In genomic region chr7:953547-954327, GRCh38 we compare ENCODE assay signal across 8 cellular contexts. TPM values are rescaled to one million over a fixed set of nuclear protein-coding genes. Genes with fewer than 3 reads are reported as not detected.
DNase-seq lines count a peak whose midpoint lies in the region; TF ChIP-seq lines count a peak whose summit lies in the region.

No MANE protein-coding gene starts in this region.

- TF ChIP-seq POLR2A in prostate gland (IDR thresholded peaks at IDR 0.05), result peak; percentile 21

- H3K27me3 Mint-ChIP-seq in activated naive CD4-positive, alpha-beta T cell treated with anti-CD3 and anti-CD28 coated beads for 36 hours (ENCODE audit: low read depth), result peaks cover 7% of the 10 kb centered on the region

- CTCF ChIA-PET in activated naive CD4-positive, alpha-beta T cell treated with anti-CD3 and anti-CD28 coated beads for 36 hours (lab: Charles Lee), result interaction anchor here (0.6 to 1.6 kb wide), 5 partner anchors 9 to 90 kb away, joined by 3 to 7 read pairs (median 4); no protein-coding TSS in a partner anchor

- peak overlapping the region; percentile 67 for H3K4me3 ChIP-seq in HUES6 (ENCODE audit: low read depth, low read length)
- H3K4me3 ChIP-seq in prostate gland, result peak overlapping the region; percentile 40 to 44

- no peaks in the 10 kb centered on the region for H3K36me3 Mint-ChIP-seq in activated naive CD4-positive, alpha-beta T cell treated with anti-CD3 and anti-CD28 coated beads for 36 hours (ENCODE audit: low read depth)

- intact Hi-C loops in activated naive CD4-positive, alpha-beta T cell treated with anti-CD3 and anti-CD28 coated beads for 36 hours (cut with micrococcal nuclease), result loop anchor here (1.0 kb wide), 2 partner anchors 45 to 167 kb away; no protein-coding TSS in a partner anchor
- intact Hi-C loops in prostate gland (cut with DNase I), result no loop called here

- no peak overlapping the region for H3K27ac Mint-ChIP-seq in activated naive CD4-positive, alpha-beta T cell treated with anti-CD3 and anti-CD28 coated beads for 36 hours

- H3K9me3 Mint-ChIP-seq in activated naive CD4-positive, alpha-beta T cell treated with anti-CD3 and anti-CD28 coated beads for 36 hours, result no peaks in the 10 kb centered on the region

- H3K9me3 ChIP-seq in HUES6 (ENCODE audit: control insufficient read depth, insufficient read depth, low read depth, low read length), result no peaks in the 10 kb centered on the region
- H3K9me3 ChIP-seq in prostate gland, result no peaks in the 10 kb centered on the region

- no peak overlapping the region for H3K9ac ChIP-seq in HUES6 (ENCODE audit: low read length)

- WGBS in prostate gland, result 1% methylated on average over 31 of the region's 78 CpGs

- TF ChIP-seq CTCF in prostate gland (IDR thresholded peaks at IDR 0.05), result peak in 1 of 4 experiments; percentile 9

- H3K4me3 Mint-ChIP-seq in activated naive CD4-positive, alpha-beta T cell treated with anti-CD3 and anti-CD28 coated beads for 36 hours, result peak overlapping the region; percentile 49

- H3K27me3 ChIP-seq in HUES6 (ENCODE audit: control insufficient read depth, insufficient read depth, low read length) (peaks cover 33% of the 10 kb centered on the region), prostate gland (replicated peaks; ENCODE audit: insufficient read depth) (no peaks in the 10 kb centered on the region)

- no peaks in the 10 kb centered on the region for H3K4me1 Mint-ChIP-seq in activated naive CD4-positive, alpha-beta T cell treated with anti-CD3 and anti-CD28 coated beads for 36 hours (ENCODE audit: low read depth)

- H3K4me1 ChIP-seq in HUES6 (ENCODE audit: control insufficient read depth, insufficient read depth, low read length) (peaks cover 7% of the 10 kb centered on the region), prostate gland (replicated peaks) (peaks cover 8% of the 10 kb centered on the region)

- H3K36me3 ChIP-seq in HUES6 (ENCODE audit: control insufficient read depth, insufficient read depth, low read length), result no peaks in the 10 kb centered on the region
- no peaks in the 10 kb centered on the region for H3K36me3 ChIP-seq in prostate gland

- H3K27ac ChIP-seq in HUES6 (ENCODE audit: low read depth, low read length), result no peak overlapping the region
- no peak overlapping the region for H3K27ac ChIP-seq in prostate gland

- DNase-seq in activated naive CD4-positive, alpha-beta T cell treated with anti-CD3 and anti-CD28 coated beads for 36 hours, result no peak
- DNase-seq in activated naive CD4-positive, alpha-beta T cell treated with anti-CD3 and anti-CD28 coated beads, Interleukin-2, amount 50 U/mL, for 16 hours, result no peak
- DNase-seq in amygdala (lab: John Stamatoyannopoulos, UW), result peak in 49 of 56 donors; percentile 24 to 86 (median 64)
- peak in 44 of 51 donors; percentile 9 to 82 (median 60) for DNase-seq in hypothalamus (lab: John Stamatoyannopoulos, UW)
- peak; percentile 55 for DNase-seq in prostate gland (ENCODE audit: low spot score)
- no peak for DNase-seq in NCI-H774 (lab: John Stamatoyannopoulos, UW)
- no peak for DNase-seq in GOT3 (lab: John Stamatoyannopoulos, UW)

RNA-seq across cellular contexts. Expression of gene ADAP1, which starts 0.7 kb away (rescaled TPM):
- total RNA-seq in activated naive CD4-positive, alpha-beta T cell treated with anti-CD3 and anti-CD28 coated beads for 36 hours, result 1 to 10 TPM; 8.0 to 9.9 TPM
- 1 to 10 TPM; 5.9 to 8.3 TPM for total RNA-seq in prostate gland

RNA-seq across cellular contexts. Expression of gene COX19, which starts 21.6 kb away (rescaled TPM):
- total RNA-seq in activated naive CD4-positive, alpha-beta T cell treated with anti-CD3 and anti-CD28 coated beads for 36 hours, result 10 to 100 TPM; 12.6 to 15.2 TPM
- 10 to 100 TPM; 11.3 to 17.0 TPM for total RNA-seq in prostate gland

RNA-seq across cellular contexts. Expression of gene CYP2W1, which starts 29.2 kb away (rescaled TPM):
- not detected for total RNA-seq in activated naive CD4-positive, alpha-beta T cell treated with anti-CD3 and anti-CD28 coated beads for 36 hours
- 1 to 10 TPM; 3.1 to 4.0 TPM for total RNA-seq in prostate gland

Comparison
In these comparisons a context has a peak if more than half of its experiments do, and no peak if none do; other contexts are left out.
1. DNase-seq: peak in amygdala (49 of 56), hypothalamus (44 of 51) and prostate gland (single experiment); none in activated naive CD4-positive, alpha-beta T cell treated with anti-CD3 and anti-CD28 coated beads for 36 hours (single experiment), activated naive CD4-positive, alpha-beta T cell treated with anti-CD3 and anti-CD28 coated beads, Interleukin-2, amount 50 U/mL, for 16 hours (single experiment), NCI-H774 (single experiment) and GOT3 (single experiment).
2. RNA of gene CYP2W1, which starts 29.2 kb away (total RNA-seq): 3.1 to 4.0 TPM in prostate gland; not detected in activated naive CD4-positive, alpha-beta T cell treated with anti-CD3 and anti-CD28 coated beads for 36 hours; every median in the first group is over 4 times any median in the second.